Comparison of ENCODE assay signal across 26 cellular contexts in the genomic region with DNA sequence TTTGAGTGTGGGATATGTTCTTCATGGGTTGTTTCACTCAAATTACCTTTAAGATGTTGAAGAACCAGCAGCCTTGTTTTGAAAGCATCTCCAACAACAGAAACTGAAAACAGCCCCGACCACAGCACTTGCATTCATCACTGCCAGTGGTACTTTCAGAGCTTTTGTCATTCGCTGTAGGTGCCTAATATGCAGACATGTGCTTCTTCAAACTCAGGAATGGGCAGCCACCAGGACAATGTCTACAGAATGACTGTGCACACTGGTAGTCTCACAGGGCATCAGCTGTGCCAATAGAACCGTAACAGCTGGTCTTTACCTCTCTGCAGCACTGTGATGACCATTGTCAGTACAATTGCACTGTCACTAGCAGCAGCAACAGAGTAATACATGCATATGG.
DNase-seq lines count a peak whose midpoint lies in the region; ATAC-seq and TF ChIP-seq lines count a peak whose summit lies in the region.
"Had no signal": no experiment of that assay in that cellular context is flagged by ENCODE, and none has a peak within 500 bp of the region (broad histone marks: within the 10 kb centered on the region; RNA-seq: fewer than 3 reads in every experiment).

No MANE protein-coding gene starts in this region.

- ATAC-seq in GM18858 (IDR thresholded peaks at IDR 0.05; ENCODE audit: unreplicated experiment) (peak; percentile 54), GM18519 (IDR thresholded peaks at IDR 0.05; ENCODE audit: low FRiP score, unreplicated experiment) (no peak)
- ATAC-seq: activated T-cell treated with anti-CD3 and anti-CD28 coated beads, Interleukin-2, amount 50 U/mL, for 4 hours; HCT116 had no signal

- H3K9me3 Mint-ChIP-seq in glutamatergic neuron (ENCODE audit: unreplicated experiment) = no peaks in the 10 kb centered on the region
- H3K9me3 Mint-ChIP-seq: activated T-cell treated with anti-CD3 and anti-CD28 coated beads, Interleukin-2, amount 50 U/mL, for 4 hours had no signal

- H3K36me3 Mint-ChIP-seq in glutamatergic neuron (ENCODE audit: unreplicated experiment) = no peaks in the 10 kb centered on the region
- H3K36me3 Mint-ChIP-seq: CD8-positive, alpha-beta memory T cell had no signal

- H3K27me3 ChIP-seq in HAP-1 (ENCODE audit: low read depth) = no peaks in the 10 kb centered on the region
- H3K27me3 ChIP-seq: BE2C, colonic mucosa, thyroid gland, vagina had no signal

- H3K4me3 Mint-ChIP-seq in glutamatergic neuron (ENCODE audit: unreplicated experiment) = no peak overlapping the region
- H3K4me3 Mint-ChIP-seq: activated T-cell treated with anti-CD3 and anti-CD28 coated beads, Interleukin-2, amount 50 U/mL, for 4 hours; CD8-positive, alpha-beta memory T cell; mesothelial cell of epicardium had no signal

- no peaks in the 10 kb centered on the region for H3K9me3 ChIP-seq in HAP-1
- H3K9me3 ChIP-seq: BE2C, colonic mucosa, prostate gland, thyroid gland, vagina had no signal

- no peaks in the 10 kb centered on the region for H3K36me3 ChIP-seq in HAP-1 (replicated peaks)
- H3K36me3 ChIP-seq: BE2C, colonic mucosa, prostate gland, thyroid gland, vagina had no signal

- in situ Hi-C loops in HAP-1 (cut with MboI; ENCODE audit: low sequenced_read_pairs) = no loop called here

- DNase-seq in HAP-1 (ENCODE audit: low spot score in 2 of 2) (peak; percentile 12), NCI-H2227 treated with DMSO at 0.1 percent for 48 hours (lab: John Stamatoyannopoulos, UW) (peak; percentile 21), glutamatergic neuron (no peak), AG08395 (ENCODE audit: low spot score) (no peak), DMS79 (lab: John Stamatoyannopoulos, UW) (no peak), NCI-H1436 (lab: John Stamatoyannopoulos, UW) (no peak)
- DNase-seq: ACHN; activated CD4-positive, alpha-beta T cell treated with anti-CD3 and anti-CD28 coated beads, Interleukin-2, amount 50 U/mL, for 1 hour; activated CD4-positive, CD25-positive, alpha-beta regulatory T cell; activated T-cell treated with anti-CD3 and anti-CD28 coated beads, Interleukin-2, amount 50 U/mL, for 4 hours; BE2C; CD8-positive, alpha-beta memory T cell; colonic mucosa; effector memory CD4-positive, alpha-beta T cell; NCI-H187; NCI-H510A; nucleus accumbens; stimulated activated CD4-positive, alpha-beta T cell treated with anti-CD3 and anti-CD28 coated beads, Interleukin-4, amount 100 ng/mL, for 24 hours; T1000; thyroid gland had no signal

- H3K27me3 Mint-ChIP-seq in glutamatergic neuron (ENCODE audit: unreplicated experiment) = no peaks in the 10 kb centered on the region
- H3K27me3 Mint-ChIP-seq: CD8-positive, alpha-beta memory T cell had no signal

- H3K4me1 Mint-ChIP-seq in glutamatergic neuron (ENCODE audit: low read depth, unreplicated experiment) = peaks cover 10% of the 10 kb centered on the region
- H3K4me1 Mint-ChIP-seq: CD8-positive, alpha-beta memory T cell had no signal

- H3K27ac Mint-ChIP-seq in glutamatergic neuron (ENCODE audit: unreplicated experiment) = peak overlapping the region; percentile 19
- H3K27ac Mint-ChIP-seq: mesothelial cell of epicardium had no signal

- no peak overlapping the region for H3K4me3 ChIP-seq in HAP-1
- H3K4me3 ChIP-seq: colonic mucosa, prostate gland, thyroid gland, vagina had no signal

- no peak for TF ChIP-seq CTCF in glutamatergic neuron (IDR thresholded peaks at IDR 0.05; ENCODE audit: partially characterized antibody, unreplicated experiment)

- peaks cover 6% of the 10 kb centered on the region for H3K4me1 ChIP-seq in HAP-1
- H3K4me1 ChIP-seq: BE2C, colonic mucosa, prostate gland, thyroid gland, vagina had no signal

Comparison
In these comparisons a context has a peak if more than half of its experiments do, and no peak if none do; other contexts are left out.
1. DNase-seq: peak in HAP-1 (2 of 2) and NCI-H2227 treated with DMSO at 0.1 percent for 48 hours (single experiment); none in glutamatergic neuron (single experiment), AG08395 (single experiment), DMS79 (single experiment) and NCI-H1436 (single experiment).